Comparison of ENCODE assay signal across 10 cellular contexts in genomic region chr6:3746119-3746691, GRCh38. TPM values are rescaled to one million over a fixed set of nuclear protein-coding genes. Genes with fewer than 3 reads are reported as not detected.
A peak's percentile ranks its signal among the peaks of the same experiment; 100 is the strongest.
DNase-seq lines count a peak whose midpoint lies in the region; ATAC-seq lines count a peak whose summit lies in the region.
"Had no signal": no experiment of that assay in that cellular context is flagged by ENCODE, and none has a peak within 500 bp of the region (broad histone marks: within the 10 kb centered on the region; RNA-seq: fewer than 3 reads in every experiment).

No MANE protein-coding gene starts in this region.

- no peaks in the 10 kb centered on the region for H3K36me3 Mint-ChIP-seq in IgD-negative memory B cell

- H3K27me3 Mint-ChIP-seq in IgD-negative memory B cell = no peaks in the 10 kb centered on the region

- H3K9me3 ChIP-seq in BLaER1 (no peaks in the 10 kb centered on the region), mesenchymal stem cell (ENCODE audit: control insufficient read depth, low read length) (no peaks in the 10 kb centered on the region)
- H3K9me3 ChIP-seq: SJSA1 had no signal

- H2BK5ac ChIP-seq in mesenchymal stem cell (ENCODE audit: low read depth, low read length, poor library complexity, severe bottlenecking) = no peak overlapping the region

- H3K27ac Mint-ChIP-seq in IgD-negative memory B cell = peak overlapping the region; percentile 75 to 97 (median 97)

- no peak overlapping the region for H3K4ac ChIP-seq in mesenchymal stem cell (ENCODE audit: low read depth in 1 of 2, low read length in 2 of 2)

- H3K14ac ChIP-seq in mesenchymal stem cell (ENCODE audit: low read length in 2 of 2) = peak overlapping the region in 1 of 2 experiments; percentile 46

- H4K8ac ChIP-seq in mesenchymal stem cell (ENCODE audit: low read length) = no peak overlapping the region

- H2AK5ac ChIP-seq in mesenchymal stem cell (ENCODE audit: low read length, severe bottlenecking) = no peak overlapping the region

- peaks cover 58 to 65% (median 60%) of the 10 kb centered on the region in 3 donors for H3K4me1 Mint-ChIP-seq in IgD-negative memory B cell

- H4K20me1 ChIP-seq in BLaER1 = peaks cover 43% of the 10 kb centered on the region

- H3K9ac ChIP-seq in BLaER1 (no peak overlapping the region), mesenchymal stem cell (ENCODE audit: low read length) (peak overlapping the region; percentile 97)

- no peaks in the 10 kb centered on the region for H3K36me3 ChIP-seq in BLaER1
- peaks cover 12 to 38% of the 10 kb centered on the region in 2 experiments for H3K36me3 ChIP-seq in mesenchymal stem cell (ENCODE audit: control insufficient read depth in 1 of 2, insufficient read depth in 2 of 2, low read depth in 1 of 2, low read length in 2 of 2)
- H3K36me3 ChIP-seq: cardiac muscle cell had no signal

- H3K23ac ChIP-seq in mesenchymal stem cell (ENCODE audit: low read length in 2 of 2) = no peak overlapping the region

- ATAC-seq in GM21529 (IDR thresholded peaks at IDR 0.05; ENCODE audit: unreplicated experiment) = peak; percentile 53

- 90% methylated on average over 11 of the region's 11 CpGs for WGBS in mesenchymal stem cell

- no peak overlapping the region for H3K4me3 ChIP-seq in BLaER1
- H3K4me3 ChIP-seq in mesenchymal stem cell (ENCODE audit: insufficient read depth in 1 of 2, low read depth in 1 of 2, low read length in 2 of 2) = no peak overlapping the region
- H3K4me3 ChIP-seq: cardiac muscle cell, SJSA1 had no signal

- H2BK12ac ChIP-seq in mesenchymal stem cell (ENCODE audit: low read length in 2 of 2) = no peak overlapping the region

- peaks cover 53% of the 10 kb centered on the region for H3K4me1 ChIP-seq in BLaER1
- H3K4me1 ChIP-seq in mesenchymal stem cell (ENCODE audit: control insufficient read depth, insufficient read depth, low read depth, low read length) = peaks cover 54% of the 10 kb centered on the region

- H2BK120ac ChIP-seq in mesenchymal stem cell (ENCODE audit: low read depth, low read length) = no peak overlapping the region

- H3K4me2 ChIP-seq in BLaER1 (peak overlapping the region; percentile 45), mesenchymal stem cell (ENCODE audit: low read length, poor library complexity, severe bottlenecking) (no peak overlapping the region)

- DNase-seq in mesenchymal stem cell (no peak), middle frontal gyrus (ENCODE audit: extremely low spot score, low spot score) (no peak), NCI-H1105 (lab: John Stamatoyannopoulos, UW) (no peak), HuH-7.5 (ENCODE audit: low spot score) (no peak), NOMO-1 treated with dmso at 0.1 percent for 144 hours (lab: John Stamatoyannopoulos, UW; ENCODE audit: unreplicated experiment) (no peak)

- H3K18ac ChIP-seq in mesenchymal stem cell (ENCODE audit: low read depth in 1 of 2, low read length in 2 of 2) = no peak overlapping the region

- no peaks in the 10 kb centered on the region for H3K9me3 Mint-ChIP-seq in IgD-negative memory B cell

- H2BK15ac ChIP-seq in mesenchymal stem cell (ENCODE audit: low read depth, poor library complexity, severe bottlenecking) = no peak overlapping the region

- H3K27ac ChIP-seq in BLaER1 = no peak overlapping the region
- no peak overlapping the region for H3K27ac ChIP-seq in mesenchymal stem cell (ENCODE audit: low read length, poor library complexity, severe bottlenecking)
- H3K27ac ChIP-seq: cardiac muscle cell, SJSA1 had no signal

- H3K27me3 ChIP-seq in BLaER1 (peaks cover 32% of the 10 kb centered on the region), mesenchymal stem cell (ENCODE audit: control insufficient read depth in 1 of 2, insufficient read depth in 1 of 2, low read length in 2 of 2) (no peaks in the 10 kb centered on the region)
- H3K27me3 ChIP-seq: SJSA1 had no signal

- peaks cover 2% of the 10 kb centered on the region for H3K79me1 ChIP-seq in mesenchymal stem cell (replicated peaks; ENCODE audit: low read length, poor library complexity, severe bottlenecking)

- no peak overlapping the region for H2AFZ ChIP-seq in mesenchymal stem cell (ENCODE audit: low read depth, low read length)

- H3K4me3 Mint-ChIP-seq in IgD-negative memory B cell = peak overlapping the region; percentile 51 to 86 (median 65)

- no peak overlapping the region for H4K91ac ChIP-seq in mesenchymal stem cell (ENCODE audit: low read length)

RNA-seq across cellular contexts. Expression of gene PXDC1, which starts 5.3 kb away (rescaled TPM):
- 9.5 TPM for polyA plus RNA-seq in IgD-negative memory B cell
- 40.5 TPM for polyA plus RNA-seq in mesenchymal stem cell (2013, experiment 1 of 2)
- polyA plus RNA-seq in mesenchymal stem cell (2013, experiment 2 of 2) = 41.6 TPM
